ENCODE assay signal across 10 cellular contexts in the genomic region with DNA sequence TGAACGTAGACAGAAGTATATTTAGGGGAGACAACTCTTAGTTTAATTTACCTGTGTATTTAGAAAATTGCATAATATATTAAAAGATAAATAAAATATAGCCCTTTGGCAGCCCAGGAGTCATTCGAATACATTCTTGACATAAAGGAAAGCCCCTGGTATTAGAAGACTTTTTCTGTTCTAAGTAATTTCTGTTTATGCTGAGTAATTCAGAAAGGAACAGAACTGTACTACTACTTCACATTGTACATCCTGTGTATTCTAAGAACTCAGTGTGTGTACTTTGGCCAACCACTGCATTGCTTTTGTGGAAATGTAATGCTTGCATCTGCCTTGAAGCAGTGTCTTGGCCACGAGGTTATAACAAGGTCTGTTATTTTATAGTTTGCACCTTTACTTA.
DNase-seq lines count a peak whose midpoint lies in the region; ATAC-seq and TF ChIP-seq lines count a peak whose summit lies in the region.
"Had no signal": no experiment of that assay in that cellular context is flagged by ENCODE, and none has a peak within 500 bp of the region (broad histone marks: within the 10 kb centered on the region; RNA-seq: fewer than 3 reads in every experiment).

No MANE protein-coding gene starts in this region.

- no peaks in the 10 kb centered on the region for H3K27me3 ChIP-seq in gastroesophageal sphincter

- CTCF ChIA-PET in activated CD4-positive, alpha-beta memory T cell treated with anti-CD3 and anti-CD28 coated beads, Interleukin-2, amount 10 ng/mL, durations not matched to agents 7 days and 5 days (lab: Charles Lee), result interaction anchor here (0.6 kb wide), 1 partner anchor 214 kb away, joined by 4 read pairs; no protein-coding TSS in a partner anchor

- H3K4me3 Mint-ChIP-seq in activated CD4-positive, alpha-beta memory T cell treated with anti-CD3 and anti-CD28 coated beads, Interleukin-2, amount 10 ng/mL, durations not matched to agents 7 days and 5 days, result peak overlapping the region; percentile 14

- DNase-seq in activated CD4-positive, alpha-beta memory T cell treated with anti-CD3 and anti-CD28 coated beads, Interleukin-2, amount 10 ng/mL, durations not matched to agents 7 days and 5 days, result peak; percentile 50
- no peak for DNase-seq in stimulated activated CD4-positive, alpha-beta T cell treated with anti-CD3 and anti-CD28 coated beads, Interleukin-4, amount 100 ng/mL, for 24 hours
- DNase-seq in foreskin melanocyte, result no peak
- DNase-seq in NK-92 treated with Interleukin-12 subunit alpha and Interleukin-12 subunit beta, amount 100 ng/mL, for 24 hours (lab: John Stamatoyannopoulos, UW), result no peak
- DNase-seq: glutamatergic neuron, NCI-H1436 treated with DMSO at 0.1 percent for 48 hours had no signal

- H3K36me3 ChIP-seq in gastroesophageal sphincter, result peaks cover 0 to 31% of the 10 kb centered on the region in 2 donors

- H3K4me1 ChIP-seq in gastroesophageal sphincter, result peaks cover 0 to 12% (median 0%) of the 10 kb centered on the region in 3 donors

- 76 to 87% methylated on average over 3 of the region's 3 CpGs for WGBS in gastroesophageal sphincter (ENCODE audit: low coverage in 1 of 2), 2 donors

- POLR2A ChIA-PET in activated CD4-positive, alpha-beta memory T cell treated with anti-CD3 and anti-CD28 coated beads, Interleukin-2, amount 10 ng/mL, durations not matched to agents 7 days and 5 days (lab: Charles Lee), result interaction anchor here (1.2 to 2.9 kb wide), 3 partner anchors 67 to 137 kb away, joined by 3 to 14 read pairs (median 3); a partner anchor contains a TSS

- H3K27me3 Mint-ChIP-seq in activated CD4-positive, alpha-beta memory T cell treated with anti-CD3 and anti-CD28 coated beads, Interleukin-2, amount 10 ng/mL, durations not matched to agents 7 days and 5 days, result no peaks in the 10 kb centered on the region

- no peak for TF ChIP-seq EP300 in gastroesophageal sphincter (IDR thresholded peaks at IDR 0.05)

- no peaks in the 10 kb centered on the region for H3K9me3 Mint-ChIP-seq in activated CD4-positive, alpha-beta memory T cell treated with anti-CD3 and anti-CD28 coated beads, Interleukin-2, amount 10 ng/mL, durations not matched to agents 7 days and 5 days

- H3K27ac ChIP-seq in gastroesophageal sphincter, result no peak overlapping the region

- ATAC-seq in GM18499 (IDR thresholded peaks at IDR 0.05; ENCODE audit: insufficient read depth, unreplicated experiment) (peak; percentile 95), GM19438 (IDR thresholded peaks at IDR 0.05; ENCODE audit: low read depth, unreplicated experiment) (peak; percentile 77), HG02970 (IDR thresholded peaks at IDR 0.05; ENCODE audit: low FRiP score, unreplicated experiment) (peak; percentile 84), gastroesophageal sphincter (no peak)

- TF ChIP-seq CTCF in gastroesophageal sphincter (IDR thresholded peaks at IDR 0.05), result no peak

- peak overlapping the region; percentile 69 for H3K27ac Mint-ChIP-seq in activated CD4-positive, alpha-beta memory T cell treated with anti-CD3 and anti-CD28 coated beads, Interleukin-2, amount 10 ng/mL, durations not matched to agents 7 days and 5 days

- TF ChIP-seq POLR2A in gastroesophageal sphincter (IDR thresholded peaks at IDR 0.05), result no peak

- H3K36me3 Mint-ChIP-seq in activated CD4-positive, alpha-beta memory T cell treated with anti-CD3 and anti-CD28 coated beads, Interleukin-2, amount 10 ng/mL, durations not matched to agents 7 days and 5 days (ENCODE audit: low read depth), result peaks cover 47% of the 10 kb centered on the region

- H3K4me3 ChIP-seq in gastroesophageal sphincter, result no peak overlapping the region

- H3K4me1 Mint-ChIP-seq in activated CD4-positive, alpha-beta memory T cell treated with anti-CD3 and anti-CD28 coated beads, Interleukin-2, amount 10 ng/mL, durations not matched to agents 7 days and 5 days, result peaks cover 37% of the 10 kb centered on the region

- H3K9me3 ChIP-seq in gastroesophageal sphincter, result no peaks in the 10 kb centered on the region
